ENCODE assay signal across 17 cellular contexts in genomic region chr11:14634813-14635212, GRCh38. TPM values are rescaled to one million over a fixed set of nuclear protein-coding genes. Genes with fewer than 3 reads are reported as not detected.
DNase-seq lines count a peak whose midpoint lies in the region; ATAC-seq and TF ChIP-seq lines count a peak whose summit lies in the region.
"Had no signal": no experiment of that assay in that cellular context is flagged by ENCODE, and none has a peak within 500 bp of the region (broad histone marks: within the 10 kb centered on the region; RNA-seq: fewer than 3 reads in every experiment).

No MANE protein-coding gene starts in this region.

- no peaks in the 10 kb centered on the region for H3K27me3 ChIP-seq in hepatocyte
- H3K27me3 ChIP-seq: right atrium auricular region had no signal

- H4K20me1 ChIP-seq in hepatocyte (ENCODE audit: insufficient read depth, poor library complexity, severe bottlenecking) = no peaks in the 10 kb centered on the region

- H3K27me3 Mint-ChIP-seq in activated T-cell treated with anti-CD3 and anti-CD28 coated beads, Interleukin-2, amount 50 U/mL, for 72 hours (ENCODE audit: low read depth) = no peaks in the 10 kb centered on the region
- no peaks in the 10 kb centered on the region for H3K27me3 Mint-ChIP-seq in T-cell
- peaks cover 0 to 4% of the 10 kb centered on the region in 2 donors for H3K27me3 Mint-ChIP-seq in stimulated activated naive B cell treated with anti-CD40 and anti-IgM and Interleukin-4, amounts not matched to agents 10 μg/mL and 1 μg/mL and 100 μg/mL, for 72 hours

- H3K4me2 ChIP-seq in hepatocyte = peak overlapping the region; percentile 29

- no peaks in the 10 kb centered on the region for H3K9me3 ChIP-seq in hepatocyte (ENCODE audit: low read depth)
- H3K9me3 ChIP-seq: esophagus squamous epithelium, left ventricle myocardium inferior, right atrium auricular region, thoracic aorta had no signal

- H3K9me2 ChIP-seq in hepatocyte (replicated peaks; ENCODE audit: insufficient read depth) = no peaks in the 10 kb centered on the region

- H3K27ac ChIP-seq in hepatocyte = peak overlapping the region; percentile 25
- H3K27ac ChIP-seq: esophagus squamous epithelium, left ventricle myocardium inferior, right atrium auricular region, thoracic aorta had no signal

- H3K36me3 Mint-ChIP-seq in activated T-cell treated with anti-CD3 and anti-CD28 coated beads, Interleukin-2, amount 50 U/mL, for 72 hours (ENCODE audit: insufficient read depth in 2 of 2) = peaks cover 14 to 37% of the 10 kb centered on the region in 2 donors
- H3K36me3 Mint-ChIP-seq in T-cell = peaks cover 31% of the 10 kb centered on the region
- no peaks in the 10 kb centered on the region for H3K36me3 Mint-ChIP-seq in stimulated activated naive B cell treated with anti-CD40 and anti-IgM and Interleukin-4, amounts not matched to agents 10 μg/mL and 1 μg/mL and 100 μg/mL, for 72 hours

- 9% methylated on average over 1 of the region's 1 CpG for WGBS in hepatocyte (ENCODE audit: low lambda C conversion rate, missing lambda C conversion rate)

- no peak overlapping the region for H3K4me3 ChIP-seq in hepatocyte
- H3K4me3 ChIP-seq: esophagus squamous epithelium, left ventricle myocardium inferior, right atrium auricular region, thoracic aorta had no signal

- peaks cover 5% of the 10 kb centered on the region in 2 donors for H3K9me3 Mint-ChIP-seq in activated T-cell treated with anti-CD3 and anti-CD28 coated beads, Interleukin-2, amount 50 U/mL, for 72 hours
- peaks cover 0 to 16% (median 12%) of the 10 kb centered on the region in 3 donors for H3K9me3 Mint-ChIP-seq in T-cell
- peaks cover 2 to 3% of the 10 kb centered on the region in 2 donors for H3K9me3 Mint-ChIP-seq in stimulated activated naive B cell treated with anti-CD40 and anti-IgM and Interleukin-4, amounts not matched to agents 10 μg/mL and 1 μg/mL and 100 μg/mL, for 72 hours

- H3K4me1 Mint-ChIP-seq in activated T-cell treated with anti-CD3 and anti-CD28 coated beads, Interleukin-2, amount 50 U/mL, for 72 hours (ENCODE audit: low read depth) = peaks cover 55% of the 10 kb centered on the region
- H3K4me1 Mint-ChIP-seq in T-cell = peaks cover 46 to 59% (median 56%) of the 10 kb centered on the region in 3 donors
- H3K4me1 Mint-ChIP-seq in stimulated activated naive B cell treated with anti-CD40 and anti-IgM and Interleukin-4, amounts not matched to agents 10 μg/mL and 1 μg/mL and 100 μg/mL, for 72 hours = peaks cover 10 to 24% of the 10 kb centered on the region in 2 donors

- TF ChIP-seq CTCF in hepatocyte (IDR thresholded peaks at IDR 0.05; ENCODE audit: poor library complexity) = no peak

- no peak overlapping the region for H2AFZ ChIP-seq in hepatocyte

- H3K36me3 ChIP-seq in hepatocyte (replicated peaks; ENCODE audit: insufficient read depth, low read depth) = no peaks in the 10 kb centered on the region
- H3K36me3 ChIP-seq: esophagus squamous epithelium, left ventricle myocardium inferior, right atrium auricular region, thoracic aorta had no signal

- H3K79me2 ChIP-seq in hepatocyte = peaks cover 2% of the 10 kb centered on the region

- no peak for ATAC-seq in activated T-cell treated with anti-CD3 and anti-CD28 coated beads, Interleukin-2, amount 50 U/mL, for 72 hours (replicated peaks in 1 of 2)
- ATAC-seq in T-cell (replicated peaks in 1 of 4) = no peak
- ATAC-seq in stimulated activated naive B cell treated with anti-CD40 and anti-IgM and Interleukin-4, amounts not matched to agents 10 μg/mL and 1 μg/mL and 100 μg/mL, for 72 hours (replicated peaks) = no peak

- H3K4me1 ChIP-seq in hepatocyte (ENCODE audit: insufficient read depth) = peaks cover 12% of the 10 kb centered on the region
- H3K4me1 ChIP-seq: esophagus squamous epithelium, left ventricle myocardium inferior, right atrium auricular region had no signal

- POLR2A ChIA-PET in T-cell (lab: Charles Lee) = interaction anchor here (0.6 to 1.2 kb wide), 5 partner anchors 56 to 355 kb away, joined by 3 to 5 read pairs (median 3); no protein-coding TSS in a partner anchor

- DNase-seq in activated T-cell treated with anti-CD3 and anti-CD28 coated beads, Interleukin-2, amount 50 U/mL, for 72 hours = no peak
- no peak for DNase-seq in activated T-cell treated with anti-CD3 and anti-CD28 coated beads, Interleukin-2, amount 50 U/mL, for 1 hour
- DNase-seq in T-cell = no peak
- no peak for DNase-seq in hepatocyte (ENCODE audit: low spot score)
- no peak for DNase-seq in stimulated activated naive B cell treated with anti-CD40 and anti-IgM and Interleukin-4, amounts not matched to agents 10 μg/mL and 1 μg/mL and 100 μg/mL, for 72 hours
- DNase-seq in AG20443 (ENCODE audit: low spot score) = no peak
- DNase-seq in ecto neural progenitor cell (ENCODE audit: low spot score) = no peak
- no peak for DNase-seq in hypothalamus (lab: John Stamatoyannopoulos, UW)
- DNase-seq: amniotic stem cell; effector CD4-positive, alpha-beta T cell; EL; esophagus squamous epithelium; left ventricle myocardium inferior; NCI-H1417 treated with DMSO at 0.1 percent for 48 hours; NCI-H2171 treated with DMSO at 0.1 percent for 48 hours had no signal

- H3K4me3 Mint-ChIP-seq in activated T-cell treated with anti-CD3 and anti-CD28 coated beads, Interleukin-2, amount 50 U/mL, for 72 hours = peak overlapping the region in 1 of 2 donors; percentile 52
- peak overlapping the region in 2 of 3 donors; percentile 18 to 29 for H3K4me3 Mint-ChIP-seq in T-cell
- H3K4me3 Mint-ChIP-seq in stimulated activated naive B cell treated with anti-CD40 and anti-IgM and Interleukin-4, amounts not matched to agents 10 μg/mL and 1 μg/mL and 100 μg/mL, for 72 hours = no peak overlapping the region

- H3K27ac Mint-ChIP-seq in activated T-cell treated with anti-CD3 and anti-CD28 coated beads, Interleukin-2, amount 50 U/mL, for 72 hours = peak overlapping the region; percentile 76
- peak overlapping the region; percentile 84 to 88 for H3K27ac Mint-ChIP-seq in T-cell
- peak overlapping the region; percentile 4 for H3K27ac Mint-ChIP-seq in stimulated activated naive B cell treated with anti-CD40 and anti-IgM and Interleukin-4, amounts not matched to agents 10 μg/mL and 1 μg/mL and 100 μg/mL, for 72 hours

- CTCF ChIA-PET in T-cell (lab: Charles Lee) = interaction anchor here in 1 of 2 donors (2.1 to 2.5 kb wide), 2 partner anchors 11 to 56 kb away, joined by 7 to 8 read pairs; no protein-coding TSS in a partner anchor

RNA-seq across cellular contexts. Expression of gene PDE3B, which starts 8.8 kb away (rescaled TPM):
- 10 to 100 TPM; 79.2 to 92.1 TPM for total RNA-seq in activated T-cell treated with anti-CD3 and anti-CD28 coated beads, Interleukin-2, amount 50 U/mL, for 72 hours
- 100 to 1,000 TPM; 130 to 162 (median 143) TPM for total RNA-seq in T-cell
- 45.4 and 46.3 TPM in 2 replicates for total RNA-seq in hepatocyte
- 10.9 and 15.8 TPM in 2 replicates for polyA plus RNA-seq in hepatocyte

Comparison
In these comparisons a context has a peak if more than half of its experiments do, and no peak if none do; other contexts are left out.
1. H3K27ac Mint-ChIP-seq: peak in every context shown above with its lines; median percentile 86 in T-cell; 76 in activated T-cell treated with anti-CD3 and anti-CD28 coated beads, Interleukin-2, amount 50 U/mL, for 72 hours; 4 in stimulated activated naive B cell treated with anti-CD40 and anti-IgM and Interleukin-4, amounts not matched to agents 10 μg/mL and 1 μg/mL and 100 μg/mL, for 72 hours.
2. H3K4me3 Mint-ChIP-seq: peak in T-cell (2 of 3); none in stimulated activated naive B cell treated with anti-CD40 and anti-IgM and Interleukin-4, amounts not matched to agents 10 μg/mL and 1 μg/mL and 100 μg/mL, for 72 hours (0 of 2).